Comparison of ENCODE assay signal across 8 cellular contexts in the genomic region with DNA sequence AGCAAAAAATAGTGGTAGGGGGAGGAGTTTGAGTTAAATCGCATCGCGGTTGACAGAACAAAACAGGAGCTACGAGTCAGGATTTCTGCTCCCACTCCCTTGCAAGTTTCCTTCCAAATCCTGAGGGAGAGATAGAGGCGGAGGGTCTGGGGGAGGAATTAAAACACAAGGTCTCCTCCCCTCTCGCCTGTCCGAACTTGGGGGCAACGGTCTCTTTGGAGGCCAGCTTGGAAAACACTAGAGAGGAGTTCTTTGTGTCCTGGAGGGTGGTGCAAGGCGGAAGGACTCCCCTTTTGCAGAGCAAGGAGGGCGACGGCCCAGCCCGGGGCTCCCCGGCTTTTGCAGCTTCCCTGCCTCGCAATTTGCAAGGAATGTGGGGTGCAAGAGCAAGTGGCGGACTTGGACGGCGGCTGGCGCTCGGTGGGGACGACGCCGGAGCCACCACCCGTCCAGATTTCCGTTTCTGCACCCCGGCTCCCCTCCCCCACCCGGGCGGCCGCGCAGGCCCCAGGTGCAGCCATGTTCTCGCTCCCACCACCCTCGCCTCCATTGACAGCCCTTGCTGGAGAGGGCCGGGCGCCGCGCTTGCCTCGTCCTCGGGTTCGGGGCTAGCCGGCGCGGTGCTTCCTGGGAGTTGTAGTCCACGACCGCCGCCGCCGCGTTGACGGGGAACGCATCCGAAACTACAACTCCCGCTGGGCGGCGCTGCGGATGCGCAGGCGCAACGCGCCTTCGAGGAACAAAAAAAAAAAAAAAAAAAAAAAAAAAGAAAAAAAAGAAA. TPM values are rescaled to one million over a fixed set of nuclear protein-coding genes. Genes with fewer than 3 reads are reported as not detected.
DNase-seq lines count a peak whose midpoint lies in the region; ATAC-seq and TF ChIP-seq lines count a peak whose summit lies in the region.

No MANE protein-coding gene starts in this region.

- POLR2A ChIA-PET in GM10248 (lab: Yijun Ruan, JAX), result interaction anchor here (0.6 to 0.7 kb wide), 3 partner anchors 14 to 877 kb away, joined by 3 to 11 read pairs (median 5); partner anchors contain the start of gene METTL27

- peak overlapping the region; percentile 91 for H3K4me3 Mint-ChIP-seq in activated naive CD4-positive, alpha-beta T cell treated with anti-CD3 and anti-CD28 coated beads, Interleukin-2, amount 50 U/mL, for 24 hours

- peaks cover 53% of the 10 kb centered on the region for H3K4me1 Mint-ChIP-seq in activated naive CD4-positive, alpha-beta T cell treated with anti-CD3 and anti-CD28 coated beads, Interleukin-2, amount 50 U/mL, for 24 hours

- no peaks in the 10 kb centered on the region for H3K27me3 Mint-ChIP-seq in activated naive CD4-positive, alpha-beta T cell treated with anti-CD3 and anti-CD28 coated beads, Interleukin-2, amount 50 U/mL, for 24 hours

- CTCF ChIA-PET in GM10248 (lab: Yijun Ruan, JAX), result no interaction called here

- no peaks in the 10 kb centered on the region for H3K9me3 Mint-ChIP-seq in activated naive CD4-positive, alpha-beta T cell treated with anti-CD3 and anti-CD28 coated beads, Interleukin-2, amount 50 U/mL, for 24 hours

- peak overlapping the region; percentile 95 for H3K27ac Mint-ChIP-seq in activated naive CD4-positive, alpha-beta T cell treated with anti-CD3 and anti-CD28 coated beads, Interleukin-2, amount 50 U/mL, for 24 hours

- peak; percentile 93 for DNase-seq in GM10248 (ENCODE audit: extremely low spot score)
- DNase-seq in NCI-H1048 (lab: John Stamatoyannopoulos, UW), result peak; percentile 99
- peak; percentile 80 for DNase-seq in SK-N-MC (ENCODE audit: low read depth, low spot score)
- DNase-seq in glomerular endothelial cell (ENCODE audit: extremely low read depth, low read depth, low spot score), result peak; percentile 48
- DNase-seq in omental fat pad (ENCODE audit: low spot score), result peak; percentile 90

- H3K36me3 Mint-ChIP-seq in activated naive CD4-positive, alpha-beta T cell treated with anti-CD3 and anti-CD28 coated beads, Interleukin-2, amount 50 U/mL, for 24 hours, result peaks cover 4% of the 10 kb centered on the region

- no peaks in the 10 kb centered on the region for H3K9me3 ChIP-seq in SK-N-MC (ENCODE audit: low read depth, low read length)

- peaks cover 20% of the 10 kb centered on the region for H3K36me3 ChIP-seq in SK-N-MC (ENCODE audit: insufficient read depth, low read length)

- peak overlapping the region; percentile 92 for H3K4me3 ChIP-seq in SK-N-MC

- H3K9ac ChIP-seq in SK-N-MC (ENCODE audit: insufficient read length), result peak overlapping the region; percentile 100

- TF ChIP-seq CTCF in GM10248 (IDR thresholded peaks at IDR 0.05; ENCODE audit: control extremely low read depth, extremely low read depth, low read depth, missing control alignments) (no peak), omental fat pad (IDR thresholded peaks at IDR 0.05) (no peak)

- H3K27ac ChIP-seq in SK-N-MC (peak overlapping the region; percentile 98), temporal lobe (ENCODE audit: low read depth, low read length) (peak overlapping the region; percentile 95)

- peak; percentile 67 for ATAC-seq in HG02571 (IDR thresholded peaks at IDR 0.05; ENCODE audit: unreplicated experiment)
- peak; percentile 89 for ATAC-seq in omental fat pad (ENCODE audit: low FRiP score)

RNA-seq across cellular contexts. Expression of gene GTF2I, which starts 0.4 kb away (rescaled TPM):
- total RNA-seq in glomerular endothelial cell (121 and 129 TPM in 2 replicates), omental fat pad (100 to 1,000 TPM; 119 to 178 (median 138) TPM), temporal lobe (221 TPM)

Comparison
In these comparisons a context has a peak if more than half of its experiments do, and no peak if none do; other contexts are left out.
1. Peak in every context shown above with its lines: DNase-seq, ATAC-seq, H3K4me3 ChIP-seq and H3K27ac ChIP-seq.
2. DNase-seq: peak in every context shown above with its lines; median percentile 99 in NCI-H1048; 93 in GM10248; 90 in omental fat pad; 80 in SK-N-MC; 48 in glomerular endothelial cell.